In the genomic region with DNA sequence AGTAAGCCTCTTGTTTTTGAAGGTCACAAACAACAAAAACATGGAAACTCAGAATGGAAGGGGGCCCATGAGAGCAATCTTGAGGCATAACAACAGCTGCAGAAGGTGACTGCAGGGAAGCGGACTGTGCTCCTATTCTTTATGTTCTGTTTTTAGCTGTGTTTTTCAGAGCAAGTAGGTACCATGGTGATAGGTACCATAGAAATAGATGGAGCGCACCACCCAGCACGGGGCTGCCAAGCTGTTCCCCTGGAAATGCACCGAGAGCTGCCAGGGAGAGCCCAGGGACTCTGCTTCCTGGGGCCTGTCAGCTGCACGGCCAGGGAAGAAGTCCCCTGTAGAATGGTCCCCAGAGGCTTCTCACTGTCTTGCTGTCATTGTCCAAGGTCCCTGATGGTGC, we compare ENCODE assay signal across 27 cellular contexts. TPM values are rescaled to one million over a fixed set of nuclear protein-coding genes. Genes with fewer than 3 reads are reported as not detected.
DNase-seq lines count a peak whose midpoint lies in the region; ATAC-seq and TF ChIP-seq lines count a peak whose summit lies in the region.
"Had no signal": no experiment of that assay in that cellular context is flagged by ENCODE, and none has a peak within 500 bp of the region (broad histone marks: within the 10 kb centered on the region; RNA-seq: fewer than 3 reads in every experiment).

No MANE protein-coding gene starts in this region.

- POLR2A ChIA-PET in activated naive CD8-positive, alpha-beta T cell treated with anti-CD3 and anti-CD28 coated beads, Interleukin-2, amount 10 ng/mL, durations not matched to agents 7 days and 5 days (lab: Charles Lee): no interaction called here

- H3K27ac Mint-ChIP-seq in activated naive CD8-positive, alpha-beta T cell treated with anti-CD3 and anti-CD28 coated beads, Interleukin-2, amount 10 ng/mL, durations not matched to agents 7 days and 5 days: peak overlapping the region; percentile 21
- no peak overlapping the region for H3K27ac Mint-ChIP-seq in activated naive CD8-positive, alpha-beta T cell treated with anti-CD3 and anti-CD28 coated beads, Interleukin-2, amount 50 U/mL, for 24 hours
- peak overlapping the region; percentile 35 for H3K27ac Mint-ChIP-seq in endodermal cell

- H3K9me3 ChIP-seq in endodermal cell (ENCODE audit: control insufficient read depth, low read length) (no peaks in the 10 kb centered on the region), stomach smooth muscle (ENCODE audit: control insufficient read depth in 2 of 2, low read length in 2 of 2) (no peaks in the 10 kb centered on the region)
- H3K9me3 ChIP-seq: BE2C, left lung, upper lobe of right lung had no signal

- H3K9me3 Mint-ChIP-seq in activated naive CD8-positive, alpha-beta T cell treated with anti-CD3 and anti-CD28 coated beads, Interleukin-2, amount 10 ng/mL, durations not matched to agents 7 days and 5 days: no peaks in the 10 kb centered on the region
- H3K9me3 Mint-ChIP-seq in activated naive CD8-positive, alpha-beta T cell treated with anti-CD3 and anti-CD28 coated beads, Interleukin-2, amount 50 U/mL, for 24 hours: no peaks in the 10 kb centered on the region
- H3K9me3 Mint-ChIP-seq in endodermal cell: no peaks in the 10 kb centered on the region
- H3K9me3 Mint-ChIP-seq: activated T-cell treated with anti-CD3 and anti-CD28 coated beads, Interleukin-2, amount 50 U/mL, for 4 hours; immature natural killer cell; natural killer cell treated with Interleukin-12 subunit alpha and Interleukin-12 subunit beta and Interleukin-15 and Interleukin-18, amount 100 ng/mL, for 72 hours had no signal

- H3K27me3 ChIP-seq in endodermal cell (ENCODE audit: control insufficient read depth, insufficient read depth, low read length, poor library complexity, severe bottlenecking) (no peaks in the 10 kb centered on the region), stomach smooth muscle (ENCODE audit: control insufficient read depth in 1 of 2, insufficient read depth in 2 of 2, low read length in 2 of 2) (no peaks in the 10 kb centered on the region)
- H3K27me3 ChIP-seq: BE2C, left lung, upper lobe of right lung had no signal

- H3K36me3 ChIP-seq in endodermal cell (ENCODE audit: control insufficient read depth, insufficient read depth, low read length) (no peaks in the 10 kb centered on the region), stomach smooth muscle (ENCODE audit: control insufficient read depth in 2 of 2, insufficient read depth in 2 of 2, low read length in 2 of 2) (peaks cover 9 to 20% of the 10 kb centered on the region in 2 donors)
- H3K36me3 ChIP-seq: BE2C had no signal

- no peak for TF ChIP-seq CTCF in endodermal cell (conservative IDR thresholded peaks at IDR 0.05)

- peaks cover 51% of the 10 kb centered on the region for H3K36me3 Mint-ChIP-seq in activated naive CD8-positive, alpha-beta T cell treated with anti-CD3 and anti-CD28 coated beads, Interleukin-2, amount 10 ng/mL, durations not matched to agents 7 days and 5 days
- peaks cover 33% of the 10 kb centered on the region for H3K36me3 Mint-ChIP-seq in activated naive CD8-positive, alpha-beta T cell treated with anti-CD3 and anti-CD28 coated beads, Interleukin-2, amount 50 U/mL, for 24 hours (ENCODE audit: low read depth)
- H3K36me3 Mint-ChIP-seq in endodermal cell (ENCODE audit: low read depth): peaks cover 12% of the 10 kb centered on the region

- no peak for DNase-seq in activated naive CD8-positive, alpha-beta T cell treated with anti-CD3 and anti-CD28 coated beads, Interleukin-2, amount 10 ng/mL, durations not matched to agents 7 days and 5 days
- DNase-seq in activated naive CD8-positive, alpha-beta T cell treated with anti-CD3 and anti-CD28 coated beads, Interleukin-2, amount 50 U/mL, for 24 hours: no peak
- DNase-seq in endodermal cell (no peak), medulla oblongata (ENCODE audit: extremely low spot score) (peak; percentile 62), MV-4-11 (lab: John Stamatoyannopoulos, UW) (no peak), NOMO-1 treated with dmso at 0.1 percent for 144 hours (lab: John Stamatoyannopoulos, UW; ENCODE audit: unreplicated experiment) (no peak)
- DNase-seq: activated CD4-positive, alpha-beta T cell treated with anti-CD3 and anti-CD28 coated beads for 1 hour; activated naive CD4-positive, alpha-beta T cell treated with Interleukin-2 at 50 U/mL for 16 hours; activated T-cell treated with anti-CD3 and anti-CD28 coated beads, Interleukin-2, amount 50 U/mL, for 4 hours; amniotic stem cell; BE2C; DMS153; foreskin melanocyte; immature natural killer cell; left lung; NCI-H1105; NCI-H2029; NCI-H2227 treated with DMSO at 0.1 percent for 48 hours; retina; stimulated activated CD4-positive, alpha-beta T cell treated with anti-CD3 and anti-CD28 coated beads, Interleukin-1b, Interleukin-23, amount 100 ng/mL, for 48 hours; upper lobe of right lung had no signal

- H3K27ac ChIP-seq in endodermal cell (ENCODE audit: low read depth, low read length) (no peak overlapping the region), stomach smooth muscle (ENCODE audit: low read length) (peak overlapping the region; percentile 75)
- H3K27ac ChIP-seq: coronary artery, left lung, upper lobe of right lung had no signal

- H3K27me3 Mint-ChIP-seq in activated naive CD8-positive, alpha-beta T cell treated with anti-CD3 and anti-CD28 coated beads, Interleukin-2, amount 10 ng/mL, durations not matched to agents 7 days and 5 days: no peaks in the 10 kb centered on the region
- H3K27me3 Mint-ChIP-seq in activated naive CD8-positive, alpha-beta T cell treated with anti-CD3 and anti-CD28 coated beads, Interleukin-2, amount 50 U/mL, for 24 hours: no peaks in the 10 kb centered on the region
- no peaks in the 10 kb centered on the region for H3K27me3 Mint-ChIP-seq in endodermal cell (ENCODE audit: insufficient read depth)
- H3K27me3 Mint-ChIP-seq: natural killer cell treated with Interleukin-12 subunit alpha and Interleukin-12 subunit beta and Interleukin-15 and Interleukin-18, amount 100 ng/mL, for 72 hours had no signal

- no peak overlapping the region for H3K4me3 ChIP-seq in endodermal cell (ENCODE audit: low read length)
- H3K4me3 ChIP-seq in stomach smooth muscle (ENCODE audit: low read length in 2 of 2): peak overlapping the region in 1 of 2 donors; percentile 15
- H3K4me3 ChIP-seq: coronary artery, left lung, smooth muscle cell, upper lobe of right lung had no signal

- 93 to 96% methylated on average over 5 of the region's 5 CpGs for WGBS in endodermal cell (ENCODE audit: insufficient coverage in 1 of 2, insufficient read length in 1 of 2), 2 experiments

- peaks cover 45% of the 10 kb centered on the region for H3K4me1 Mint-ChIP-seq in activated naive CD8-positive, alpha-beta T cell treated with anti-CD3 and anti-CD28 coated beads, Interleukin-2, amount 10 ng/mL, durations not matched to agents 7 days and 5 days
- H3K4me1 Mint-ChIP-seq in activated naive CD8-positive, alpha-beta T cell treated with anti-CD3 and anti-CD28 coated beads, Interleukin-2, amount 50 U/mL, for 24 hours: peaks cover 22% of the 10 kb centered on the region
- peaks cover 5% of the 10 kb centered on the region for H3K4me1 Mint-ChIP-seq in endodermal cell

- no peak for ATAC-seq in activated naive CD8-positive, alpha-beta T cell treated with anti-CD3 and anti-CD28 coated beads, Interleukin-2, amount 10 ng/mL, durations not matched to agents 7 days and 5 days (ENCODE audit: low read depth)
- no peak for ATAC-seq in activated naive CD8-positive, alpha-beta T cell treated with anti-CD3 and anti-CD28 coated beads, Interleukin-2, amount 50 U/mL, for 24 hours
- no peak for ATAC-seq in HG02798 (IDR thresholded peaks at IDR 0.05; ENCODE audit: poor library complexity, unreplicated experiment)
- ATAC-seq: activated T-cell treated with anti-CD3 and anti-CD28 coated beads, Interleukin-2, amount 50 U/mL, for 4 hours; esophagus mucosa; left lung; natural killer cell treated with Interleukin-12 subunit alpha and Interleukin-12 subunit beta and Interleukin-15 and Interleukin-18, amount 100 ng/mL, for 72 hours; upper lobe of right lung had no signal

- H3K4me1 ChIP-seq in endodermal cell (ENCODE audit: control insufficient read depth, insufficient read depth, low read length) (no peaks in the 10 kb centered on the region), stomach smooth muscle (ENCODE audit: control insufficient read depth, insufficient read depth, low read length) (peaks cover 55% of the 10 kb centered on the region)
- H3K4me1 ChIP-seq: BE2C had no signal

- H3K9ac ChIP-seq in endodermal cell (ENCODE audit: extremely low read depth, low read length, poor library complexity, severe bottlenecking) (no peak overlapping the region), stomach smooth muscle (ENCODE audit: low read length in 2 of 2) (no peak overlapping the region)

- H3K4me3 Mint-ChIP-seq in activated naive CD8-positive, alpha-beta T cell treated with anti-CD3 and anti-CD28 coated beads, Interleukin-2, amount 10 ng/mL, durations not matched to agents 7 days and 5 days: no peak overlapping the region
- no peak overlapping the region for H3K4me3 Mint-ChIP-seq in activated naive CD8-positive, alpha-beta T cell treated with anti-CD3 and anti-CD28 coated beads, Interleukin-2, amount 50 U/mL, for 24 hours
- no peak overlapping the region for H3K4me3 Mint-ChIP-seq in endodermal cell
- H3K4me3 Mint-ChIP-seq: activated T-cell treated with anti-CD3 and anti-CD28 coated beads, Interleukin-2, amount 50 U/mL, for 4 hours; immature natural killer cell; natural killer cell treated with Interleukin-12 subunit alpha and Interleukin-12 subunit beta and Interleukin-15 and Interleukin-18, amount 100 ng/mL, for 72 hours had no signal

RNA-seq across cellular contexts. Expression of a gene that starts 32.8 kb away (rescaled TPM):
- 100 to 1,000 TPM; 135 to 136 TPM for total RNA-seq in activated naive CD8-positive, alpha-beta T cell treated with anti-CD3 and anti-CD28 coated beads, Interleukin-2, amount 10 ng/mL, durations not matched to agents 7 days and 5 days
- total RNA-seq in endodermal cell: 10 to 100 TPM; 26.7 to 33.9 TPM
- polyA plus RNA-seq in endodermal cell (2013, experiment 1 of 2): 19.3 TPM
- 18.8 TPM for polyA plus RNA-seq in endodermal cell (2013, experiment 2 of 2)
